8 cellular contexts compared by ENCODE assay signal in genomic region chr6:53349209-53349693, GRCh38. TPM values are rescaled to one million over a fixed set of nuclear protein-coding genes. Genes with fewer than 3 reads are reported as not detected.
A peak's percentile ranks its signal among the peaks of the same experiment; 100 is the strongest.
DNase-seq lines count a peak whose midpoint lies in the region; ATAC-seq and TF ChIP-seq lines count a peak whose summit lies in the region.

No MANE protein-coding gene starts in this region.

- H3K79me2 ChIP-seq in smooth muscle cell (ENCODE audit: low read depth), result peaks cover 38% of the 10 kb centered on the region

- TF ChIP-seq CTCF in VCaP (conservative IDR thresholded peaks at IDR 0.05) (no peak), glutamatergic neuron (IDR thresholded peaks at IDR 0.05; ENCODE audit: partially characterized antibody, unreplicated experiment) (no peak), smooth muscle cell (IDR thresholded peaks at IDR 0.05; ENCODE audit: borderline replicate concordance, insufficient read depth, poor library complexity, severe bottlenecking) (no peak)

- H3K4me3 ChIP-seq in HAP-1 (peak overlapping the region; percentile 98), smooth muscle cell (peak overlapping the region; percentile 94)

- peaks cover 3% of the 10 kb centered on the region for H3F3A ChIP-seq in smooth muscle cell (ENCODE audit: low read depth)

- H3K27ac Mint-ChIP-seq in glutamatergic neuron (ENCODE audit: unreplicated experiment), result peak overlapping the region; percentile 83

- peak overlapping the region; percentile 87 for H3K4me2 ChIP-seq in smooth muscle cell

- H4K20me1 ChIP-seq in smooth muscle cell (ENCODE audit: low read depth), result peaks cover 41% of the 10 kb centered on the region

- H3K4me3 Mint-ChIP-seq in glutamatergic neuron (ENCODE audit: unreplicated experiment), result peak overlapping the region; percentile 87

- H3K9me3 ChIP-seq in HAP-1, result no peaks in the 10 kb centered on the region
- no peaks in the 10 kb centered on the region for H3K9me3 ChIP-seq in smooth muscle cell (replicated peaks; ENCODE audit: low read depth)

- DNase-seq in HAP-1 (ENCODE audit: low spot score in 2 of 2) (no peak), glutamatergic neuron (no peak), smooth muscle cell (lab: John Stamatoyannopoulos, UW; ENCODE audit: unreplicated experiment) (no peak), NCI-H2171 treated with DMSO at 0.1 percent for 48 hours (lab: John Stamatoyannopoulos, UW) (no peak), HuH-7.5 (ENCODE audit: low spot score) (no peak)

- WGBS in smooth muscle cell (ENCODE audit: low lambda C conversion rate), result 12% methylated on average over 15 of the region's 15 CpGs

- peak overlapping the region; percentile 67 for H3K9ac ChIP-seq in smooth muscle cell (ENCODE audit: low read depth)

- peak overlapping the region; percentile 72 for H2AFZ ChIP-seq in smooth muscle cell (ENCODE audit: low read depth)

- H3K4me1 ChIP-seq in HAP-1 (peaks cover 16% of the 10 kb centered on the region), smooth muscle cell (ENCODE audit: low read depth) (peaks cover 9% of the 10 kb centered on the region)

- H3K36me3 ChIP-seq in HAP-1 (replicated peaks), result peaks cover 13% of the 10 kb centered on the region; the same call in 1 of the 2 replicates
- no peaks in the 10 kb centered on the region for H3K36me3 ChIP-seq in smooth muscle cell (ENCODE audit: low read depth)

- no peaks in the 10 kb centered on the region for H3K36me3 Mint-ChIP-seq in glutamatergic neuron (ENCODE audit: unreplicated experiment)

- ATAC-seq in HG03342 (IDR thresholded peaks at IDR 0.05; ENCODE audit: unreplicated experiment) (no peak), GM21529 (IDR thresholded peaks at IDR 0.05; ENCODE audit: unreplicated experiment) (no peak)

- H3K27ac ChIP-seq in VCaP, result peak overlapping the region; percentile 87
- H3K27ac ChIP-seq in smooth muscle cell (ENCODE audit: low read depth), result peak overlapping the region; percentile 94

- H3K27me3 ChIP-seq in HAP-1 (ENCODE audit: low read depth) (0 out of 2 replicates have a peak, but pooled peaks cover 3% of the 10 kb centered on the region), smooth muscle cell (ENCODE audit: low read depth) (no peaks in the 10 kb centered on the region)

- peaks cover 15% of the 10 kb centered on the region for H3K4me1 Mint-ChIP-seq in glutamatergic neuron (ENCODE audit: low read depth, unreplicated experiment)

- in situ Hi-C loops in HAP-1 (cut with MboI; ENCODE audit: low sequenced_read_pairs), result no loop called here

- peaks cover 11% of the 10 kb centered on the region for H3K9me3 Mint-ChIP-seq in glutamatergic neuron (ENCODE audit: unreplicated experiment)

- peaks cover 7% of the 10 kb centered on the region for H3K27me3 Mint-ChIP-seq in glutamatergic neuron (ENCODE audit: unreplicated experiment)

RNA-seq across cellular contexts. Expression of gene ELOVL5, which starts 0.5 kb away (rescaled TPM):
- total RNA-seq in glutamatergic neuron (ENCODE audit: unreplicated experiment) (97.2 TPM), smooth muscle cell (79.2 and 97.2 TPM in 2 replicates)
- polyA plus RNA-seq in smooth muscle cell, result 58.8 and 71.9 TPM in 2 replicates
